8 cellular contexts compared by ENCODE assay signal in the genomic region with DNA sequence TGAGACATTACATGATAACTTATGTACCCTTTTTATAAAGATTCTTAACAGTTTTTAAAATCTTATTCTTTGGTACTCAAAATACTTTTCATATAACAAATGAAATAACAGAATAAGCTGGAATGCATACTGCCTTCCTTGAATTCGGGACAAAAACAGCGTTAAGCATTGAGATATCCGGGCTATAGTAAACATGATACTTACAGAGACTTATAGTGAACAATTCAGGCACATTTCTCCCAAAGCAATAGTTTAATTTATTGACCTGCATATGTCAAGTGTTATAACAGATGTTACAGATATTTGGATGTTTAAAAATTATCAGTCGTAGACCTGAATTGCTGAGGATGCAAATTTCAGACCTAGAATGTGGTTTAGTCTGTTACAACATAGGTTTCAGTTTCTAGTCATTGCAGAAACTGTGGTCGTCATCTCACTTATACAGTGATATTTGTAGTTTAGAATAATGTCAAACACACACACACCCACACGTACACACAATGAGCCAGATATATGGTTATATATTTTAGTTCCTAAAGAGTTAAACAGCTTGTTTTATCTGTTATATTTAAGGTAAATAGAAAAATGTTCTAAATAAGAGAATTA.
DNase-seq lines count a peak whose midpoint lies in the region; ATAC-seq and TF ChIP-seq lines count a peak whose summit lies in the region.

No MANE protein-coding gene starts in this region.

- H3K36me3 Mint-ChIP-seq in activated T-helper 2 cell treated with anti-CD3 and anti-CD28 coated beads, Interferon-gamma antibody, Interleukin-2, Interleukin-4, amounts not matched to agents 10 μg/mL and 5 μg/mL and 100 μg/mL, durations not matched to agents 14 hours and 24 hours and 36 hours (ENCODE audit: low read depth), result peaks cover 36% of the 10 kb centered on the region
- peaks cover 7% of the 10 kb centered on the region for H3K36me3 Mint-ChIP-seq in osteocyte (ENCODE audit: unreplicated experiment)

- TF ChIP-seq EP300 in stomach (IDR thresholded peaks at IDR 0.05), result no peak

- peak overlapping the region; percentile 39 for H3K27ac ChIP-seq in ACC112 (ENCODE audit: low read depth, low read length)
- H3K27ac ChIP-seq in stomach, result peak overlapping the region in 3 of 5 donors; percentile 3 to 53 (median 10)

- no peak for TF ChIP-seq CTCF in stomach (IDR thresholded peaks at IDR 0.05)
- no peak for TF ChIP-seq CTCF in osteocyte (IDR thresholded peaks at IDR 0.05)

- no peak for TF ChIP-seq POLR2A in stomach (IDR thresholded peaks at IDR 0.05)

- H3K9me3 Mint-ChIP-seq in activated T-helper 2 cell treated with anti-CD3 and anti-CD28 coated beads, Interferon-gamma antibody, Interleukin-2, Interleukin-4, amounts not matched to agents 10 μg/mL and 5 μg/mL and 100 μg/mL, durations not matched to agents 14 hours and 24 hours and 36 hours, result peaks cover 7% of the 10 kb centered on the region
- H3K9me3 Mint-ChIP-seq in osteocyte (ENCODE audit: unreplicated experiment), result no peaks in the 10 kb centered on the region

- ATAC-seq in GM19324 (IDR thresholded peaks at IDR 0.05; ENCODE audit: low FRiP score, unreplicated experiment) (peak; percentile 91), HG03196 (IDR thresholded peaks at IDR 0.05; ENCODE audit: unreplicated experiment) (peak; percentile 97)

- 57 to 66% (median 60%) methylated on average over 6 of the region's 6 CpGs for WGBS in stomach, 5 donors

- no peaks in the 10 kb centered on the region for H3K79me2 ChIP-seq in ACC112 (ENCODE audit: control insufficient read depth, insufficient read depth, low read length, unreplicated experiment)

- H3K9me3 ChIP-seq in stomach, result no peaks in the 10 kb centered on the region

- H3K4me1 ChIP-seq in ACC112 (ENCODE audit: control insufficient read depth, insufficient read depth, low read length, unreplicated experiment) (peaks cover 26% of the 10 kb centered on the region), stomach (peaks cover 0 to 26% (median 8%) of the 10 kb centered on the region in 4 donors)

- no peak overlapping the region for H3K27ac Mint-ChIP-seq in activated T-helper 2 cell treated with anti-CD3 and anti-CD28 coated beads, Interferon-gamma antibody, Interleukin-2, Interleukin-4, amounts not matched to agents 10 μg/mL and 5 μg/mL and 100 μg/mL, durations not matched to agents 14 hours and 24 hours and 36 hours
- no peak overlapping the region for H3K27ac Mint-ChIP-seq in osteocyte (ENCODE audit: unreplicated experiment)

- H2AFZ ChIP-seq in ACC112 (ENCODE audit: low read length, unreplicated experiment), result peak overlapping the region; percentile 77

- peaks cover 36% of the 10 kb centered on the region for H3K4me1 Mint-ChIP-seq in activated T-helper 2 cell treated with anti-CD3 and anti-CD28 coated beads, Interferon-gamma antibody, Interleukin-2, Interleukin-4, amounts not matched to agents 10 μg/mL and 5 μg/mL and 100 μg/mL, durations not matched to agents 14 hours and 24 hours and 36 hours (ENCODE audit: low read depth)
- no peaks in the 10 kb centered on the region for H3K4me1 Mint-ChIP-seq in osteocyte (ENCODE audit: unreplicated experiment)

- intact Hi-C loops in activated T-helper 2 cell treated with anti-CD3 and anti-CD28 coated beads, Interferon-gamma antibody, Interleukin-2, Interleukin-4, amounts not matched to agents 10 μg/mL and 5 μg/mL and 100 μg/mL, durations not matched to agents 14 hours and 24 hours and 36 hours (cut with micrococcal nuclease), result loop anchor here (1.0 to 10.0 kb wide), 5 partner anchors 41 to 1430 kb away; no protein-coding TSS in a partner anchor
- intact Hi-C loops in stomach (cut with DNase I; ENCODE audit: low total_unique reads), result no loop called here

- H3K27me3 Mint-ChIP-seq in activated T-helper 2 cell treated with anti-CD3 and anti-CD28 coated beads, Interferon-gamma antibody, Interleukin-2, Interleukin-4, amounts not matched to agents 10 μg/mL and 5 μg/mL and 100 μg/mL, durations not matched to agents 14 hours and 24 hours and 36 hours (ENCODE audit: low read depth), result peaks cover 13% of the 10 kb centered on the region
- no peaks in the 10 kb centered on the region for H3K27me3 Mint-ChIP-seq in osteocyte (ENCODE audit: unreplicated experiment)

- H3K36me3 ChIP-seq in ACC112 (ENCODE audit: insufficient read depth, low read length) (no peaks in the 10 kb centered on the region), stomach (no peaks in the 10 kb centered on the region)

- no peak for DNase-seq in activated T-helper 2 cell treated with anti-CD3 and anti-CD28 coated beads, Interferon-gamma antibody, Interleukin-2, Interleukin-4, amounts not matched to agents 10 μg/mL and 5 μg/mL and 100 μg/mL, durations not matched to agents 14 hours and 24 hours and 36 hours (ENCODE audit: low spot score)
- DNase-seq in stomach (no peak), NCI-H1105 (lab: John Stamatoyannopoulos, UW) (no peak), osteocyte (ENCODE audit: extremely low spot score, unreplicated experiment) (no peak), NCI-H2196 treated with DMSO at 0.1 percent for 48 hours (lab: John Stamatoyannopoulos, UW; ENCODE audit: unreplicated experiment) (no peak)

- H3K4me3 ChIP-seq in ACC112 (ENCODE audit: low read depth, low read length), result peak overlapping the region; percentile 82
- H3K4me3 ChIP-seq in stomach, result peak overlapping the region in 3 of 4 donors; percentile 2 to 14 (median 4)

- H3K27me3 ChIP-seq in ACC112 (ENCODE audit: insufficient read depth, low read length) (no peaks in the 10 kb centered on the region), stomach (no peaks in the 10 kb centered on the region)

- peak overlapping the region; percentile 8 for H3K4me3 Mint-ChIP-seq in activated T-helper 2 cell treated with anti-CD3 and anti-CD28 coated beads, Interferon-gamma antibody, Interleukin-2, Interleukin-4, amounts not matched to agents 10 μg/mL and 5 μg/mL and 100 μg/mL, durations not matched to agents 14 hours and 24 hours and 36 hours (ENCODE audit: low read depth)
- no peak overlapping the region for H3K4me3 Mint-ChIP-seq in osteocyte (ENCODE audit: unreplicated experiment)
